Comparison of ENCODE assay signal across 1 cellular context in the genomic region with DNA sequence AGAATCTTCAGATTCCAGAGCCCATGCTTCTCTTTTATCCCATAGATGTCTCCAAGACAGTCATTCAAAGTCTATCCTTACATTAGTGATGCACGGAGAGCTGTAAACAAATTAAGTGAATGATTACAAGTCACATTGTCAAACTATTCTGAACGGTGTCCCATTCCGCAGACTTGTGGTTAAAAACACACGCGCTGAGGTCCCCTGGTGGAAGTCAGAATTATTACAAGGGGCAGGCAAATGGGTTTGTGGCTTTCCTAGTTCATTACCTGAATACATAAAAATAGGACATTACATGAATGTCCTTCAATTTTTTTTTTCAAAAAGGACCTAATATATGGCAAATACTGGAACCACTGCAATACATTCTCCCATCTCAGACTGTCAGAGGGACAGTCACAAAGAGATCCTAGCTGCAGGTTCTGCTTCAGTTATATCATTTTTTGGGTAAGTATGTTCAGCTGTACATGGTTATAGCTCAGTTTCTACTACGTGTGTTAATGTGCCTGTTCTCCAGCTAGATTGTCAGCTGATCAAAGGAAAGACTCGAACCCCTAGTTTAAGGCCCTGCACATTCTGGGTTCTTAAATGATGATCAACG.
TF ChIP-seq lines count a peak whose summit lies in the region.

No MANE protein-coding gene starts in this region.

TF ChIP-seq in IMR-90, 13 proteins besides CTCF, POLR2A, EP300 and RAD21 (continued from another document):
- TF ChIP-seq, protein P1, sequence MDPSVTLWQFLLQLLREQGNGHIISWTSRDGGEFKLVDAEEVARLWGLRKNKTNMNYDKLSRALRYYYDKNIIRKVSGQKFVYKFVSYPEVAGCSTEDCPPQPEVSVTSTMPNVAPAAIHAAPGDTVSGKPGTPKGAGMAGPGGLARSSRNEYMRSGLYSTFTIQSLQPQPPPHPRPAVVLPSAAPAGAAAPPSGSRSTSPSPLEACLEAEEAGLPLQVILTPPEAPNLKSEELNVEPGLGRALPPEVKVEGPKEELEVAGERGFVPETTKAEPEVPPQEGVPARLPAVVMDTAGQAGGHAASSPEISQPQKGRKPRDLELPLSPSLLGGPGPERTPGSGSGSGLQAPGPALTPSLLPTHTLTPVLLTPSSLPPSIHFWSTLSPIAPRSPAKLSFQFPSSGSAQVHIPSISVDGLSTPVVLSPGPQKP (IDR thresholded peaks at IDR 0.05; ENCODE audit: borderline replicate concordance, low read depth, low read length) = no peak
- TF ChIP-seq BHLHE40 (IDR thresholded peaks at IDR 0.05; ENCODE audit: low read depth, low read length) = no peak
